In the genomic region with DNA sequence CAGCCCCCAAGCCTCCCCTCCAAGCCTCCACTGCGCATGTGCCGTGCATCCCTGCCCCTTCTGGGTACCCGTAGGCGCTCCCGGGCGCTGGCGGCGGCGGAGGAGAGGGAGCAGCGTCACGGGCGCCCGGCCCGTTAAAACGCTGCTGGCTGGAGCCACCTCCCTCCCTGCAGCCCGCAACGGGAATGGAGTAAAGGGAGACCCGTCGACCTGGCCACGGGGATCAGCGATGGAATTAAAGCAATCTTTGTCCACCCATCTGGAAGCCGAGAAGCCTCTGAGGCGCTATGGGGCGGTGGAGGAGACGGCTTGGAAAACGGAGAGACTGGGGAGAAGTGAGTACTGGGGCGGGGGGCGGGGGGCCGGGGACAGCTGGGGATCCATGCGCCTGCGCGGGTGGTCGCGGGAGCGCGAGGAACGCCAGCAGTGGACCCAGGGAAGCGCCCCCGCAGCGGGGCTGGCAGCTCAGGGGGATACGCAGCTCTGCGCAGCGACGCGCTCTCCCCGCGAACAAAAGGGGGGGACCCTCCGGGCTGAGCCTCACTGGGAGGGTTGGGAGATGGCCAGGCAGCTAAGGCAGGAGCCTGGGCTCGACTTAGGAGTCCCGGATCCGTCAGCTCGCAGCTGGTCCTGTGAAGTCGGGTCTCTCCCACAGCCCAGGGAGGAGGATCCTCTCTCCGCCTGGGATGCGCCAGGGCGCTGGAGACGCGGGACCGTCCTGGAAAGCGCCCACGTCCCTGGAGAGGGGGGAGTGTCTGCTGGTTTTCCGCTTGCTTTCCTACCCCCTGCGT, we compare ENCODE assay signal across 9 cellular contexts. TPM values are rescaled to one million over a fixed set of nuclear protein-coding genes. Genes with fewer than 3 reads are reported as not detected.
DNase-seq lines count a peak whose midpoint lies in the region; ATAC-seq lines count a peak whose summit lies in the region.
"Had no signal": no experiment of that assay in that cellular context is flagged by ENCODE, and none has a peak within 500 bp of the region (broad histone marks: within the 10 kb centered on the region; RNA-seq: fewer than 3 reads in every experiment).

BMERB1 (plus strand) TSS at position 164 of the 791 bp plus-strand sequence; CDS start at position 230, 66 bp downstream.

- peak within 1 kb of the TSS; percentile 44 for H3K4me3 ChIP-seq in mucosa of stomach (ENCODE audit: low read length)
- H3K4me3 ChIP-seq: SK-N-MC had no signal

- H3K27me3 Mint-ChIP-seq in activated T-helper 2 cell treated with anti-CD3 and anti-CD28 coated beads, Interferon-gamma antibody, Interleukin-2, Interleukin-4, amounts not matched to agents 10 μg/mL and 5 μg/mL and 100 μg/mL, durations not matched to agents 14 hours and 24 hours and 36 hours (ENCODE audit: low read depth) = peaks cover 22% of the 10 kb centered on the region

- H3K27ac Mint-ChIP-seq in activated T-helper 2 cell treated with anti-CD3 and anti-CD28 coated beads, Interferon-gamma antibody, Interleukin-2, Interleukin-4, amounts not matched to agents 10 μg/mL and 5 μg/mL and 100 μg/mL, durations not matched to agents 14 hours and 24 hours and 36 hours = no peak within 1 kb of the TSS

- DNase-seq in ELF-1 (ENCODE audit: low read depth, low spot score) (peak; percentile 46), NCI-H526 (lab: John Stamatoyannopoulos, UW) (peak; percentile 42 to 83), fibroblast of gingiva (ENCODE audit: low read depth) (peak; percentile 76)
- DNase-seq in activated T-helper 2 cell treated with anti-CD3 and anti-CD28 coated beads, Interferon-gamma antibody, Interleukin-2, Interleukin-4, amounts not matched to agents 10 μg/mL and 5 μg/mL and 100 μg/mL, durations not matched to agents 14 hours and 24 hours and 36 hours (ENCODE audit: low spot score) = peak; percentile 33
- DNase-seq in stimulated activated CD8-positive, alpha-beta memory T cell treated with anti-CD3 and anti-CD28 coated beads, Interleukin-4, amount 100 ng/mL, for 24 hours (ENCODE audit: low read depth) = peak; percentile 51

- ATAC-seq in HG02840 (IDR thresholded peaks at IDR 0.05; ENCODE audit: low FRiP score, unreplicated experiment) = no peak
- no peak for ATAC-seq in HG03097 (IDR thresholded peaks at IDR 0.05; ENCODE audit: low FRiP score, unreplicated experiment)

- H3K9ac ChIP-seq in mucosa of stomach (ENCODE audit: low read length) = peak within 1 kb of the TSS; percentile 70

- peaks cover 18% of the 10 kb centered on the region for H3K4me1 Mint-ChIP-seq in activated T-helper 2 cell treated with anti-CD3 and anti-CD28 coated beads, Interferon-gamma antibody, Interleukin-2, Interleukin-4, amounts not matched to agents 10 μg/mL and 5 μg/mL and 100 μg/mL, durations not matched to agents 14 hours and 24 hours and 36 hours (ENCODE audit: low read depth)

- no peaks in the 10 kb centered on the region for H3K9me3 ChIP-seq in mucosa of stomach (ENCODE audit: control insufficient read depth, low read length)

- H3K9me3 Mint-ChIP-seq in activated T-helper 2 cell treated with anti-CD3 and anti-CD28 coated beads, Interferon-gamma antibody, Interleukin-2, Interleukin-4, amounts not matched to agents 10 μg/mL and 5 μg/mL and 100 μg/mL, durations not matched to agents 14 hours and 24 hours and 36 hours = no peaks in the 10 kb centered on the region

- peaks cover 4% of the 10 kb centered on the region for H3K36me3 Mint-ChIP-seq in activated T-helper 2 cell treated with anti-CD3 and anti-CD28 coated beads, Interferon-gamma antibody, Interleukin-2, Interleukin-4, amounts not matched to agents 10 μg/mL and 5 μg/mL and 100 μg/mL, durations not matched to agents 14 hours and 24 hours and 36 hours (ENCODE audit: low read depth)

- intact Hi-C loops in activated T-helper 2 cell treated with anti-CD3 and anti-CD28 coated beads, Interferon-gamma antibody, Interleukin-2, Interleukin-4, amounts not matched to agents 10 μg/mL and 5 μg/mL and 100 μg/mL, durations not matched to agents 14 hours and 24 hours and 36 hours (cut with micrococcal nuclease) = no loop called here

- peaks cover 27% of the 10 kb centered on the region for H3K27me3 ChIP-seq in mucosa of stomach (ENCODE audit: control insufficient read depth, insufficient read depth, low read length)

- peak within 1 kb of the TSS; percentile 86 for H3K4me3 Mint-ChIP-seq in activated T-helper 2 cell treated with anti-CD3 and anti-CD28 coated beads, Interferon-gamma antibody, Interleukin-2, Interleukin-4, amounts not matched to agents 10 μg/mL and 5 μg/mL and 100 μg/mL, durations not matched to agents 14 hours and 24 hours and 36 hours (ENCODE audit: low read depth)

- H3K4me1 ChIP-seq in mucosa of stomach (ENCODE audit: control insufficient read depth, insufficient read depth, low read length) = no peaks in the 10 kb centered on the region

- no peaks in the 10 kb centered on the region for H3K36me3 ChIP-seq in mucosa of stomach (ENCODE audit: control insufficient read depth, insufficient read depth, low read length)

RNA-seq across cellular contexts. Expression of gene BMERB1, which starts in this region (rescaled TPM):
- 10.6 and 12.8 TPM in 2 replicates for total RNA-seq in activated T-helper 2 cell treated with anti-CD3 and anti-CD28 coated beads, Interferon-gamma antibody, Interleukin-2, Interleukin-4, amounts not matched to agents 10 μg/mL and 5 μg/mL and 100 μg/mL, durations not matched to agents 14 hours and 24 hours and 36 hours
